9 cellular contexts compared by ENCODE assay signal in the genomic region with DNA sequence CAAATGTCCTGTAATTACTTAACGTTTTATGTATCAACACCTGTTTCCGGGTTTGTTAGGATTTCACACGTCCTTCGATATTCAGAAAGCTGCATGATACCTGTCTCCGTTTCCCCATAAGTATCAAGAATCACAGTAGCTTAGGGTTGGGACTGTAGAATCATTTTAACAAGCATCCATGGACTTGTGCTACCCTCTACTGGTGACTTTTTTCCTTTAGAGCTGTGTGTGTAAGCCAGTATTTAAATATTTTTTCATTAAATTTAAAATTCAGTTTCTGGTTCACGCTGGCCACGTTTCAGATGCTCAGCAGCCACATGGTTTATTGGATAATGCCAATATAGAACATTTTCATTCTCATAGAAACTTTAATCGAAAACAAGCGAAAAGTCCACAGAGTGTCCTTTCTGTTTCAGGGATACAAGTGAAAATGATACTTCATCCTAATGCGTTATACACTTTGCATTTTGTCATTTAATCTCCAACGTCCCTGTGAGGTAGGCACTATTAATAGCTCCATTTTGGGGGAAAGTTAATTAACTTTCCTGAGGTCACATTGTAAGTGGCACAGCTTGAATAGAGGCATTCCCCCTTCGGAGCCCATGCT.
A peak's percentile ranks its signal among the peaks of the same experiment; 100 is the strongest.
DNase-seq lines count a peak whose midpoint lies in the region; ATAC-seq, FAIRE-seq and TF ChIP-seq lines count a peak whose summit lies in the region.
"Had no signal": no experiment of that assay in that cellular context is flagged by ENCODE, and none has a peak within 500 bp of the region (broad histone marks: within the 10 kb centered on the region; RNA-seq: fewer than 3 reads in every experiment).

No MANE protein-coding gene starts in this region.

- H3K79me1 ChIP-seq in H1 (ENCODE audit: low read depth, low read length) = no peaks in the 10 kb centered on the region

- no peak overlapping the region for H2BK20ac ChIP-seq in H1 (ENCODE audit: low read length)

- WGBS in H1 (ENCODE audit: extremely low coverage in 1 of 2, insufficient coverage in 1 of 2, insufficient read length in 1 of 2, insufficient replicate concordance in 2 of 2, low coverage in 1 of 2, low lambda C conversion rate in 2 of 2, missing lambda C conversion rate in 1 of 2), 2 experiments = 82% methylated on average over 12 of the region's 12 CpGs; no CpG with 5 or more reads in 1 of the 2 experiments

- ATAC-seq in GM21576 (IDR thresholded peaks at IDR 0.05; ENCODE audit: unreplicated experiment) (no peak), HG02588 (IDR thresholded peaks at IDR 0.05; ENCODE audit: unreplicated experiment) (no peak)

- H3K23ac ChIP-seq in H1 (ENCODE audit: insufficient read length) = no peak overlapping the region

- no peak overlapping the region for H3K18ac ChIP-seq in H1 (ENCODE audit: extremely low read depth, low read length)

- TF ChIP-seq POLR2A in H1 (IDR thresholded peaks at IDR 0.05; ENCODE audit: control extremely low read depth in 1 of 2, low read depth in 2 of 2, low read length in 2 of 2) = no peak

- no peak overlapping the region for H2BK120ac ChIP-seq in H1 (replicated peaks; ENCODE audit: low read depth, low read length)

- H4K5ac ChIP-seq in H1 (ENCODE audit: insufficient read length, low read depth, low read length) = no peak overlapping the region

- no peaks in the 10 kb centered on the region for H3K23me2 ChIP-seq in H1 (ENCODE audit: low read depth, low read length)

- TF ChIP-seq CTCF in RWPE1 (conservative IDR thresholded peaks at IDR 0.05; ENCODE audit: low read depth) = peak; percentile 66
- TF ChIP-seq CTCF in H1 (IDR thresholded peaks at IDR 0.05; ENCODE audit: control extremely low read depth in 1 of 3, insufficient read depth in 1 of 3, low read depth in 1 of 3, low read length in 3 of 3) = peak in 2 of 3 experiments; percentile 52 to 63; a peak in 2 of 4 replicates

- POLR2A ChIA-PET in RWPE1 (lab: Yijun Ruan, JAX; ENCODE audit: low non-redundant PET) (no interaction called here), H1 (lab: Charles Lee; ENCODE audit: partially characterized antibody) (interaction anchor here (1.2 to 1.3 kb wide), 2 partner anchors 115 to 326 kb away, joined by 3 to 4 read pairs; no protein-coding TSS in a partner anchor)

- CTCF ChIA-PET in RWPE1 (lab: Yijun Ruan, JAX) (interaction anchor here (0.6 to 4.0 kb wide), 7 partner anchors 17 to 428 kb away, joined by 3 to 35 read pairs (median 5); no protein-coding TSS in a partner anchor), H1 (lab: Charles Lee; ENCODE audit: partially characterized antibody) (interaction anchor here (0.6 to 2.8 kb wide), 55 partner anchors 9 to 448 kb away, joined by 3 to 24 read pairs (median 4); partner anchors contain the start of genes CECR2 and HDHD5)

- no peak overlapping the region for H2AFZ ChIP-seq in H1 (ENCODE audit: low read length)

- H4K91ac ChIP-seq in H1 (replicated peaks; ENCODE audit: insufficient read length, low read length) = no peak overlapping the region

- peaks cover 26 to 66% (median 48%) of the 10 kb centered on the region in 4 experiments for H3K36me3 ChIP-seq in H1 (ENCODE audit: control insufficient read depth in 2 of 4, insufficient read depth in 4 of 4, low read length in 3 of 4)
- H3K36me3 ChIP-seq: neutrophil had no signal

- H3K79me2 ChIP-seq in H1 (ENCODE audit: control insufficient read depth in 1 of 2, insufficient read depth in 2 of 2, low read length in 2 of 2) = peaks cover 3 to 24% of the 10 kb centered on the region in 2 experiments; a peak in 3 of 4 replicates

- H3K4me2 ChIP-seq in H1 (ENCODE audit: insufficient read depth in 1 of 2, low read depth in 2 of 2, low read length in 2 of 2) = no peak overlapping the region

- no peak overlapping the region for H2BK12ac ChIP-seq in H1 (ENCODE audit: low read depth, low read length)

- no peak overlapping the region for H3K56ac ChIP-seq in H1 (replicated peaks; ENCODE audit: insufficient read length, low read depth, low read length)

- H2BK15ac ChIP-seq in H1 (ENCODE audit: low read length) = no peak overlapping the region

- no peak for TF ChIP-seq EP300 in H1 (IDR thresholded peaks at IDR 0.05; ENCODE audit: borderline replicate concordance in 1 of 2, low read depth in 2 of 2, low read length in 2 of 2)

- H3K4ac ChIP-seq in H1 (replicated peaks; ENCODE audit: insufficient read length, low read depth, low read length) = no peak overlapping the region

- H2AK5ac ChIP-seq in H1 (ENCODE audit: low read depth, low read length) = no peak overlapping the region

- no peak overlapping the region for H3K27ac ChIP-seq in RWPE1
- no peak overlapping the region for H3K27ac ChIP-seq in H1 (ENCODE audit: low read depth, low read length)
- H3K27ac ChIP-seq: neutrophil had no signal

- no peak overlapping the region for H3K14ac ChIP-seq in H1 (ENCODE audit: insufficient read length)

- H3K9me3 ChIP-seq in H1 (ENCODE audit: insufficient read depth in 2 of 2, low read depth in 1 of 2, low read length in 1 of 2) = no peaks in the 10 kb centered on the region
- H3K9me3 ChIP-seq: neutrophil had no signal

- FAIRE-seq in G401.6 (lab: Jason Lieb, UNC) = peak; percentile 95
- FAIRE-seq in H1 (lab: Jason Lieb, UNC) = peak; percentile 84

- H3K4me3 ChIP-seq in H1 (ENCODE audit: extremely low read depth in 1 of 4, insufficient read depth in 2 of 4, low read depth in 3 of 4, low read length in 4 of 4) = no peak overlapping the region

- peak; percentile 90 to 91 for TF ChIP-seq RAD21 in H1 (IDR thresholded peaks at IDR 0.05 in 1 of 2, conservative IDR thresholded peaks at IDR 0.05 in 1 of 2; ENCODE audit: low read depth in 2 of 2, low read length in 2 of 2)

- H2BK5ac ChIP-seq in H1 (ENCODE audit: low read depth, low read length) = no peak overlapping the region

- peak; percentile 48 for DNase-seq in AG08396 (ENCODE audit: low spot score)
- DNase-seq in NAMALWA (ENCODE audit: low spot score) = peak; percentile 86
- DNase-seq in RWPE1 (ENCODE audit: low spot score) = peak; percentile 46
- DNase-seq in H1 (ENCODE audit: low read depth in 1 of 2, low spot score in 2 of 2) = no peak
- DNase-seq in medulla oblongata (ENCODE audit: extremely low spot score) = peak; percentile 92

- no peak overlapping the region for H3K9ac ChIP-seq in H1 (replicated peaks in 1 of 4; ENCODE audit: extremely low read depth in 1 of 4, low read depth in 3 of 4, low read length in 3 of 4)

- peaks cover 4 to 7% of the 10 kb centered on the region in 2 experiments for H4K20me1 ChIP-seq in H1 (replicated peaks in 1 of 2; ENCODE audit: control insufficient read depth in 1 of 2, insufficient read depth in 2 of 2, low read length in 2 of 2)

- no peak overlapping the region for H4K8ac ChIP-seq in H1 (ENCODE audit: extremely low read depth, insufficient read depth, low read length)

- H3K4me1 ChIP-seq in H1 (replicated peaks in 1 of 4; ENCODE audit: control insufficient read depth in 3 of 4, insufficient read depth in 4 of 4, low read length in 3 of 4) = no peaks in the 10 kb centered on the region

- H3K27me3 ChIP-seq in H1 (replicated peaks in 1 of 4; ENCODE audit: control insufficient read depth in 3 of 4, extremely low read depth in 1 of 4, insufficient read depth in 3 of 4, low read length in 3 of 4) = no peaks in the 10 kb centered on the region
- H3K27me3 ChIP-seq: neutrophil had no signal

TF ChIP-seq in H1, 55 proteins besides CTCF, POLR2A, EP300 and RAD21:
- TF ChIP-seq KDM5A (IDR thresholded peaks at IDR 0.05; ENCODE audit: low read length) (no peak), E2F6 (IDR thresholded peaks at IDR 0.05) (no peak), HDAC6 (IDR thresholded peaks at IDR 0.05; ENCODE audit: low read depth, low read length) (no peak), RBBP5 (IDR thresholded peaks at IDR 0.05; ENCODE audit: borderline replicate concordance, low read depth, low read length) (no peak), USF2 (IDR thresholded peaks at IDR 0.05; ENCODE audit: low read length) (no peak), CBX5 (IDR thresholded peaks at IDR 0.05; ENCODE audit: low read depth, low read length) (no peak), TAF1 (IDR thresholded peaks at IDR 0.05; ENCODE audit: low read depth, low read length) (no peak)

Comparison
In these comparisons a context has a peak if more than half of its experiments do, and no peak if none do; other contexts are left out.
1. DNase-seq: peak in AG08396 (single experiment), NAMALWA (single experiment), RWPE1 (single experiment) and medulla oblongata (single experiment); none in H1 (0 of 2).